ENCODE assay signal across 19 cellular contexts in the genomic region with DNA sequence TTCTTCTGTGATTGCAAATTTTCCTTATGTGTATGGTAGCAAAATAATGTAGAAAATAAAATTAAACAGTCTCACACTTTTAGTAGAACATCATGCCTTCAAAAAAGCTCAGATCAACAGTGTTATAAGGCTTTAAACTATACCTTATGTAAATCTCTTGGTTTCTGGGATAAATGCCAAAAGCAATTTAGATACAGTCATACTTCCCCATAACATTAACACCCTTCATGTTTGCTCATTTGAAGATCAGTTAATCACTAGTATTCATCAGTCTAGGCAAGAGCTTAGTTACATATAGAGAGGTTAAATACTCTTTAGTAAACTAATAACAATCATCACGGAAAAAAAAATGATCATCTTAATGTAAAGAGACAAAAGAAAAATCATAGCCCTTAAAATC.
DNase-seq lines count a peak whose midpoint lies in the region; ATAC-seq lines count a peak whose summit lies in the region.
"Had no signal": no experiment of that assay in that cellular context is flagged by ENCODE, and none has a peak within 500 bp of the region (broad histone marks: within the 10 kb centered on the region; RNA-seq: fewer than 3 reads in every experiment).

No MANE protein-coding gene starts in this region.

- no peak for ATAC-seq in GM18517 (IDR thresholded peaks at IDR 0.05; ENCODE audit: unreplicated experiment)
- ATAC-seq: activated naive CD8-positive, alpha-beta T cell treated with anti-CD3 and anti-CD28 coated beads, Interleukin-2, amount 50 U/mL, for 24 hours; activated T-helper 17 cell treated with anti-CD3 and anti-CD28 coated beads, Interleukin-2, amount 50 U/mL, for 72 hours; body of pancreas; CD8-positive, alpha-beta T cell; psoas muscle; T-cell had no signal

- DNase-seq in DMS 273 treated with DMSO at 0.1 percent for 48 hours (lab: John Stamatoyannopoulos, UW) (peak; percentile 16), HT-29 (ENCODE audit: low spot score) (peak; percentile 38), NCI-H748 (lab: John Stamatoyannopoulos, UW; ENCODE audit: unreplicated experiment) (peak; percentile 84), glomerular endothelial cell (ENCODE audit: extremely low read depth, low read depth, low spot score) (peak; percentile 12), NCI-H2196 treated with DMSO at 0.1 percent for 48 hours (lab: John Stamatoyannopoulos, UW; ENCODE audit: unreplicated experiment) (no peak), GM03348 (ENCODE audit: low spot score) (no peak), 8988T (no peak)
- DNase-seq: activated CD4-positive, alpha-beta T cell treated with anti-CD3 and anti-CD28 coated beads, Interleukin-2, amount 10 ng/mL, durations not matched to agents 7 days and 5 days; activated naive CD8-positive, alpha-beta T cell treated with anti-CD3 and anti-CD28 coated beads, Interleukin-2, amount 50 U/mL, for 24 hours; body of pancreas; CD8-positive, alpha-beta T cell; NCI-H526 treated with DMSO at 0.1 percent for 48 hours; psoas muscle; SHP77 treated with DMSO at 0.1 percent for 48 hours; spleen; T-cell; upper lobe of left lung had no signal

Comparison
In these comparisons a context has a peak if more than half of its experiments do, and no peak if none do; other contexts are left out.
1. DNase-seq: peak in DMS 273 treated with DMSO at 0.1 percent for 48 hours (single experiment), HT-29 (single experiment), NCI-H748 (single experiment) and glomerular endothelial cell (single experiment); none in NCI-H2196 treated with DMSO at 0.1 percent for 48 hours (single experiment), GM03348 (single experiment) and 8988T (single experiment).